8 cellular contexts compared by ENCODE assay signal in genomic region chr1:208245185-208245705, GRCh38. TPM values are rescaled to one million over a fixed set of nuclear protein-coding genes. Genes with fewer than 3 reads are reported as not detected.
DNase-seq lines count a peak whose midpoint lies in the region; ATAC-seq and TF ChIP-seq lines count a peak whose summit lies in the region.

No MANE protein-coding gene starts in this region.

- no peaks in the 10 kb centered on the region for H3K36me3 Mint-ChIP-seq in endothelial cell (ENCODE audit: low read depth, unreplicated experiment)

- no peaks in the 10 kb centered on the region for H3K9me3 ChIP-seq in BLaER1 treated with 17β-estradiol and CSF1 and Interleukin-3, amounts not matched to agents 10 nM and 100 nM (replicated peaks in 1 of 11)

- peak; percentile 64 for ATAC-seq in GM19351 (IDR thresholded peaks at IDR 0.05; ENCODE audit: unreplicated experiment)

- H3K4me1 ChIP-seq in BLaER1 treated with 17β-estradiol and CSF1 and Interleukin-3, amounts not matched to agents 10 nM and 100 nM: peaks cover 16 to 23% (median 17%) of the 10 kb centered on the region in 10 experiments

- H3K9me3 Mint-ChIP-seq in endothelial cell (ENCODE audit: unreplicated experiment): no peaks in the 10 kb centered on the region

- peak overlapping the region; percentile 85 for H3K27ac Mint-ChIP-seq in endothelial cell (ENCODE audit: unreplicated experiment)

- H3K4me3 Mint-ChIP-seq in endothelial cell (ENCODE audit: unreplicated experiment): peak overlapping the region; percentile 85

- peaks cover 21% of the 10 kb centered on the region for H3K4me1 Mint-ChIP-seq in endothelial cell (ENCODE audit: unreplicated experiment)

- no peaks in the 10 kb centered on the region for H3K36me3 ChIP-seq in BLaER1 treated with 17β-estradiol and CSF1 and Interleukin-3, amounts not matched to agents 10 nM and 100 nM

- H4K20me1 ChIP-seq in BLaER1 treated with 17β-estradiol and CSF1 and Interleukin-3, amounts not matched to agents 10 nM and 100 nM: peaks cover 0 to 29% (median 23%) of the 10 kb centered on the region in 11 experiments; a peak in 16 of 22 replicates

- peak overlapping the region in 5 of 11 experiments; percentile 46 to 72 (median 70); a peak in 8 of 22 replicates for H3K27ac ChIP-seq in BLaER1 treated with 17β-estradiol and CSF1 and Interleukin-3, amounts not matched to agents 10 nM and 100 nM

- peaks cover 33 to 44% (median 38%) of the 10 kb centered on the region in 11 experiments for H3K27me3 ChIP-seq in BLaER1 treated with 17β-estradiol and CSF1 and Interleukin-3, amounts not matched to agents 10 nM and 100 nM

- H3K4me2 ChIP-seq in BLaER1 treated with 17β-estradiol and CSF1 and Interleukin-3, amounts not matched to agents 10 nM and 100 nM: peak overlapping the region; percentile 95 to 100 (median 98)

- H3K9ac ChIP-seq in BLaER1 treated with 17β-estradiol and CSF1 and Interleukin-3, amounts not matched to agents 10 nM and 100 nM: peak overlapping the region in 10 of 11 experiments; percentile 51 to 78 (median 73); a peak in 16 of 22 replicates

- H3K4me3 ChIP-seq in BLaER1 treated with 17β-estradiol and CSF1 and Interleukin-3, amounts not matched to agents 10 nM and 100 nM: peak overlapping the region; percentile 69 to 82 (median 74); a peak in 19 of 20 replicates

- peak; percentile 73 for DNase-seq in HS-27A (ENCODE audit: low read depth)
- peak; percentile 60 to 84 for DNase-seq in NOMO-1 (lab: John Stamatoyannopoulos, UW; ENCODE audit: unreplicated experiment in 2 of 2)
- peak; percentile 35 for DNase-seq in activated CD8-positive, alpha-beta memory T cell treated with anti-CD3 and anti-CD28 coated beads, Interleukin-2, amount 50 U/mL, for 1 hour (ENCODE audit: extremely low read depth)
- peak; percentile 89 for DNase-seq in endothelial cell (ENCODE audit: low spot score)
- peak; percentile 86 for DNase-seq in midbrain (lab: John Stamatoyannopoulos, UW)
- peak; percentile 35 to 58 for DNase-seq in stimulated activated CD8-positive, alpha-beta memory T cell treated with anti-CD3 and anti-CD28 coated beads, Interleukin-15, amount 100 ng/mL, for 4 hours (ENCODE audit: low read depth in 2 of 2)

- H3K27me3 Mint-ChIP-seq in endothelial cell (ENCODE audit: unreplicated experiment): peaks cover 5% of the 10 kb centered on the region

- TF ChIP-seq CTCF in endothelial cell (IDR thresholded peaks at IDR 0.05; ENCODE audit: unreplicated experiment): peak; percentile 83

RNA-seq across cellular contexts. Expression of gene PLXNA2, which starts 1.1 kb away (rescaled TPM):
- total RNA-seq in endothelial cell (ENCODE audit: unreplicated experiment): 25.6 TPM

Comparison
In these comparisons a context has a peak if more than half of its experiments do, and no peak if none do; other contexts are left out.
1. DNase-seq: peak in every context shown above with its lines; median percentile 89 in endothelial cell; 86 in midbrain; 73 in HS-27A; 72 in NOMO-1; 46 in stimulated activated CD8-positive, alpha-beta memory T cell treated with anti-CD3 and anti-CD28 coated beads, Interleukin-15, amount 100 ng/mL, for 4 hours; 35 in activated CD8-positive, alpha-beta memory T cell treated with anti-CD3 and anti-CD28 coated beads, Interleukin-2, amount 50 U/mL, for 1 hour.